Comparison of ENCODE assay signal across 11 cellular contexts in the genomic region with DNA sequence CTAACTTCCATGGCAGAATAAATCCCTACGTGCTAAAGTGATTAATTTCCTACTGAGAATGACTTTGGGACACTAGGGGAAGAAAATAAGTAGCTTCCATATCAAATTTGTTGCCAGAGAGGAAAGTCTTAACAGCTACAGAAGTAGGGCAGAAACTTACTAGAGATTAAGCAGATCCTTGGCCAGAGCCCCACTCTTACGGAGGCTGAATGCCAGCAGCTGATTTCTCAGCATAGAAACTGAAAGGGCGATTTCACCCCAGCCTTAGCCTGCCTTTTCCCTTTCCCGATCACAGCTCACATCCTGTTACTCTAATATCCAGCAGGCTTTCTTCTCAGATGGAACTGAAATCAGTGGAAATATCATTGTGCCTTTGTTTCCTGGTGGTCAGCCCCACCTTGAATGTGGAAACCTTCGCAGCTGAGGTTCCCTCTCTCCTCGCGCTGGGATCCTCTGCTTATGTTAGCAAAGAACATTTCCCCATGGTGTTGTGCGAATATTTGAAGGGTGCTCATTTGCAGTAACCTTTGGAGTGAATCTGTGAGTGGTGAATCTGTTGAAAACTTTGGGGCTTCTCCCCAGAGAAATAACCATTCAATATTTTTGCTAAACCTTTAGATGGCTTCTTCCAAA. TPM values are rescaled to one million over a fixed set of nuclear protein-coding genes. Genes with fewer than 3 reads are reported as not detected.
A peak's percentile ranks its signal among the peaks of the same experiment; 100 is the strongest.
DNase-seq lines count a peak whose midpoint lies in the region; ATAC-seq and TF ChIP-seq lines count a peak whose summit lies in the region.
"Had no signal": no experiment of that assay in that cellular context is flagged by ENCODE, and none has a peak within 500 bp of the region (broad histone marks: within the 10 kb centered on the region; RNA-seq: fewer than 3 reads in every experiment).

No MANE protein-coding gene starts in this region.

- H3K27me3 ChIP-seq in ascending aorta = no peaks in the 10 kb centered on the region

- no peaks in the 10 kb centered on the region for H3K4me1 ChIP-seq in ascending aorta

- ATAC-seq in left ventricle myocardium superior = peak; percentile 90
- peak; percentile 90 for ATAC-seq in sciatic nerve
- ATAC-seq in HG03378 (IDR thresholded peaks at IDR 0.05; ENCODE audit: unreplicated experiment) = no peak

- intact Hi-C loops in ascending aorta (cut with DNase I) (no loop called here), left ventricle myocardium superior (cut with micrococcal nuclease) (no loop called here), sciatic nerve (cut with DNase I) (no loop called here)

- H3K36me3 ChIP-seq in ascending aorta = no peaks in the 10 kb centered on the region

- no peaks in the 10 kb centered on the region for H3K9me3 ChIP-seq in ascending aorta

- DNase-seq in Daoy (ENCODE audit: low read depth) (peak; percentile 12), ascending aorta (ENCODE audit: low spot score in 2 of 2) (peak in 1 of 2 donors; percentile 71), left ventricle myocardium superior (peak; percentile 64), sciatic nerve (ENCODE audit: low spot score) (peak; percentile 75), cerebellum (ENCODE audit: low spot score) (no peak), NCI-H1694 treated with DMSO at 0.1 percent for 48 hours (lab: John Stamatoyannopoulos, UW) (no peak)
- no peak for DNase-seq in activated CD4-positive, alpha-beta T cell treated with anti-CD3 and anti-CD28 coated beads for 1 hour
- DNase-seq: activated T-cell treated with anti-CD3 and anti-CD28 coated beads, Interleukin-2, amount 50 U/mL, for 1 hour; DMS53 had no signal

- H3K4me3 ChIP-seq in ascending aorta = peak overlapping the region; percentile 31 to 56

- peak overlapping the region; percentile 47 to 62 for H3K27ac ChIP-seq in ascending aorta

- no peak for TF ChIP-seq CTCF in ascending aorta (IDR thresholded peaks at IDR 0.05)

RNA-seq across cellular contexts. Expression of a gene that starts 8.4 kb away (rescaled TPM):
- total RNA-seq in Daoy (2014; rRNA removed; shearing (Covaris generic)) = 0.46 and 1.0 TPM in 2 replicates
- total RNA-seq in ascending aorta = 22.4 TPM
- total RNA-seq in left ventricle myocardium superior = 14.9 TPM
- 19.2 TPM for total RNA-seq in sciatic nerve
- 11.7 TPM for total RNA-seq in cerebellum
- total RNA-seq: HT-29 had no signal

Comparison
In these comparisons a context has a peak if more than half of its experiments do, and no peak if none do; other contexts are left out.
1. DNase-seq: peak in Daoy (single experiment), left ventricle myocardium superior (single experiment) and sciatic nerve (single experiment); none in cerebellum (single experiment), NCI-H1694 treated with DMSO at 0.1 percent for 48 hours (single experiment) and activated CD4-positive, alpha-beta T cell treated with anti-CD3 and anti-CD28 coated beads for 1 hour (single experiment).